9 cellular contexts compared by ENCODE assay signal in genomic region chr11:111797145-111797581, GRCh38. TPM values are rescaled to one million over a fixed set of nuclear protein-coding genes. Genes with fewer than 3 reads are reported as not detected.
DNase-seq lines count a peak whose midpoint lies in the region; ATAC-seq and TF ChIP-seq lines count a peak whose summit lies in the region.
"Had no signal": no experiment of that assay in that cellular context is flagged by ENCODE, and none has a peak within 500 bp of the region (broad histone marks: within the 10 kb centered on the region; RNA-seq: fewer than 3 reads in every experiment).

No MANE protein-coding gene starts in this region.

- TF ChIP-seq CTCF in GM10266 (IDR thresholded peaks at IDR 0.05; ENCODE audit: control insufficient read depth, insufficient read depth, low read depth, missing control alignments) (no peak), glutamatergic neuron (IDR thresholded peaks at IDR 0.05; ENCODE audit: partially characterized antibody, unreplicated experiment) (no peak)

- peaks cover 6% of the 10 kb centered on the region for H3K4me1 Mint-ChIP-seq in glutamatergic neuron (ENCODE audit: low read depth, unreplicated experiment)
- peaks cover 6% of the 10 kb centered on the region for H3K4me1 Mint-ChIP-seq in T-helper 2 cell treated with Interferon-gamma antibody and Interleukin-4, amounts not matched to agents 5 μg/mL and 100 μg/mL, for 36 hours (ENCODE audit: low read depth)

- H3K27me3 Mint-ChIP-seq in glutamatergic neuron (ENCODE audit: unreplicated experiment) = no peaks in the 10 kb centered on the region
- no peaks in the 10 kb centered on the region for H3K27me3 Mint-ChIP-seq in T-helper 2 cell treated with Interferon-gamma antibody and Interleukin-4, amounts not matched to agents 5 μg/mL and 100 μg/mL, for 36 hours (ENCODE audit: low read depth)

- H3K4me3 Mint-ChIP-seq in glutamatergic neuron (ENCODE audit: unreplicated experiment) = no peak overlapping the region
- no peak overlapping the region for H3K4me3 Mint-ChIP-seq in T-helper 2 cell treated with Interferon-gamma antibody and Interleukin-4, amounts not matched to agents 5 μg/mL and 100 μg/mL, for 36 hours

- no peaks in the 10 kb centered on the region for H3K36me3 Mint-ChIP-seq in glutamatergic neuron (ENCODE audit: unreplicated experiment)
- H3K36me3 Mint-ChIP-seq in T-helper 2 cell treated with Interferon-gamma antibody and Interleukin-4, amounts not matched to agents 5 μg/mL and 100 μg/mL, for 36 hours (ENCODE audit: low read depth) = peaks cover 26% of the 10 kb centered on the region

- intact Hi-C loops in left colon (cut with DNase I, micrococcal nuclease) = no loop called here

- H3K27ac Mint-ChIP-seq in glutamatergic neuron (ENCODE audit: unreplicated experiment) = no peak overlapping the region
- H3K27ac Mint-ChIP-seq in T-helper 2 cell treated with Interferon-gamma antibody and Interleukin-4, amounts not matched to agents 5 μg/mL and 100 μg/mL, for 36 hours = no peak overlapping the region

- ATAC-seq in HG03066 (IDR thresholded peaks at IDR 0.05; ENCODE audit: low read depth, unreplicated experiment) = peak; percentile 56
- peak; percentile 96 for ATAC-seq in left colon

- peaks cover 2% of the 10 kb centered on the region for H3K9me3 Mint-ChIP-seq in glutamatergic neuron (ENCODE audit: unreplicated experiment)
- no peaks in the 10 kb centered on the region for H3K9me3 Mint-ChIP-seq in T-helper 2 cell treated with Interferon-gamma antibody and Interleukin-4, amounts not matched to agents 5 μg/mL and 100 μg/mL, for 36 hours

- DNase-seq in GM10266 (ENCODE audit: extremely low spot score) = peak; percentile 9
- DNase-seq in left colon = peak; percentile 22 to 43
- no peak for DNase-seq in glutamatergic neuron
- no peak for DNase-seq in globus pallidus (ENCODE audit: low spot score)
- no peak for DNase-seq in T-helper 2 cell treated with Interferon-gamma antibody and Interleukin-4, amounts not matched to agents 5 μg/mL and 100 μg/mL, for 36 hours (ENCODE audit: low spot score)
- no peak for DNase-seq in stimulated activated CD8-positive, alpha-beta memory T cell treated with anti-CD3 and anti-CD28 coated beads, Interleukin-4, amount 100 ng/mL, for 48 hours
- DNase-seq: left cardiac atrium had no signal

TF ChIP-seq in PFSK-1, 5 proteins besides CTCF, POLR2A, EP300 and RAD21:
- TF ChIP-seq REST (IDR thresholded peaks at IDR 0.05; ENCODE audit: insufficient read depth in 1 of 2, low read depth in 2 of 2, low read length in 2 of 2) (no peak), SIN3A (IDR thresholded peaks at IDR 0.05; ENCODE audit: borderline replicate concordance, insufficient read depth, low read length) (0 out of 2 replicates have a peak, but pooled peaks have one; percentile 29), POLR2AphosphoS5 (IDR thresholded peaks at IDR 0.05; ENCODE audit: low read depth, low read length) (0 out of 2 replicates have a peak, but pooled peaks have one; percentile 25), FOXP2 (optimal IDR thresholded peaks at IDR 0.05; ENCODE audit: borderline replicate concordance, extremely low read depth, extremely low read length, insufficient read depth) (no peak), TAF1 (IDR thresholded peaks at IDR 0.05; ENCODE audit: borderline replicate concordance, insufficient read depth, low read length) (no peak)

RNA-seq across cellular contexts. Expression of gene PPP2R1B, which starts 31.0 kb away (rescaled TPM):
- polyA plus RNA-seq in PFSK-1 (2012; ENCODE audit: insufficient read length, low read depth) = 32.5 TPM
- total RNA-seq in left colon = 10 to 100 TPM; 45.3 to 45.8 TPM
- total RNA-seq in glutamatergic neuron (ENCODE audit: unreplicated experiment) = 66.3 TPM

Comparison
In these comparisons a context has a peak if more than half of its experiments do, and no peak if none do; other contexts are left out.
1. DNase-seq: peak in GM10266 (single experiment) and left colon (2 of 2); none in glutamatergic neuron (single experiment), globus pallidus (single experiment), T-helper 2 cell treated with Interferon-gamma antibody and Interleukin-4, amounts not matched to agents 5 μg/mL and 100 μg/mL, for 36 hours (single experiment) and stimulated activated CD8-positive, alpha-beta memory T cell treated with anti-CD3 and anti-CD28 coated beads, Interleukin-4, amount 100 ng/mL, for 48 hours (single experiment).